Comparison of ENCODE assay signal across 27 cellular contexts in genomic region chr2:128137094-128137616, GRCh38.
"Had no signal": no experiment of that assay in that cellular context is flagged by ENCODE, and none has a peak within 500 bp of the region (broad histone marks: within the 10 kb centered on the region; RNA-seq: fewer than 3 reads in every experiment).

No MANE protein-coding gene starts in this region.

- H3K27me3 Mint-ChIP-seq: activated CD4-positive, alpha-beta memory T cell treated with anti-CD3 and anti-CD28 coated beads for 36 hours; activated CD4-positive, alpha-beta T cell treated with anti-CD3 and anti-CD28 coated beads for 36 hours; activated CD4-positive, alpha-beta T cell treated with anti-CD3 and anti-CD28 coated beads, Interleukin-2, amount 10 ng/mL, durations not matched to agents 24 days and 14 days; activated naive CD8-positive, alpha-beta T cell treated with anti-CD3 and anti-CD28 coated beads, Interleukin-2, amount 10 ng/mL, durations not matched to agents 7 days and 5 days; central memory CD8-positive, alpha-beta T cell; dendritic cell treated with granulocyte-macrophage colony-stimulating factor and Interleukin-4, amounts not matched to agents 40 ng/mL and 50 ng/mL, for 4 days had no signal

- H3K4me3 Mint-ChIP-seq: activated CD4-positive, alpha-beta memory T cell treated with anti-CD3 and anti-CD28 coated beads for 36 hours; activated CD4-positive, alpha-beta T cell treated with anti-CD3 and anti-CD28 coated beads for 36 hours; activated CD4-positive, alpha-beta T cell treated with anti-CD3 and anti-CD28 coated beads, Interleukin-2, amount 10 ng/mL, durations not matched to agents 24 days and 14 days; activated naive CD8-positive, alpha-beta T cell treated with anti-CD3 and anti-CD28 coated beads, Interleukin-2, amount 10 ng/mL, durations not matched to agents 7 days and 5 days; central memory CD8-positive, alpha-beta T cell; dendritic cell treated with granulocyte-macrophage colony-stimulating factor and Interleukin-4, amounts not matched to agents 40 ng/mL and 50 ng/mL, for 4 days had no signal

- H3K4me1 ChIP-seq: esophagus muscularis mucosa, foreskin keratinocyte, gastrocnemius medialis, heart left ventricle had no signal

- H3K27ac ChIP-seq: brain microvascular endothelial cell, coronary artery, dorsolateral prefrontal cortex, esophagus muscularis mucosa, foreskin keratinocyte, gastrocnemius medialis, heart left ventricle had no signal

- H3K9me3 Mint-ChIP-seq: activated CD4-positive, alpha-beta memory T cell treated with anti-CD3 and anti-CD28 coated beads for 36 hours; activated CD4-positive, alpha-beta T cell treated with anti-CD3 and anti-CD28 coated beads, Interleukin-2, amount 10 ng/mL, durations not matched to agents 24 days and 14 days; activated naive CD8-positive, alpha-beta T cell treated with anti-CD3 and anti-CD28 coated beads, Interleukin-2, amount 10 ng/mL, durations not matched to agents 7 days and 5 days; central memory CD8-positive, alpha-beta T cell; dendritic cell treated with granulocyte-macrophage colony-stimulating factor and Interleukin-4, amounts not matched to agents 40 ng/mL and 50 ng/mL, for 4 days had no signal

- H3K4me1 Mint-ChIP-seq: activated CD4-positive, alpha-beta T cell treated with anti-CD3 and anti-CD28 coated beads, Interleukin-2, amount 10 ng/mL, durations not matched to agents 24 days and 14 days; activated naive CD8-positive, alpha-beta T cell treated with anti-CD3 and anti-CD28 coated beads, Interleukin-2, amount 10 ng/mL, durations not matched to agents 7 days and 5 days; central memory CD8-positive, alpha-beta T cell had no signal

- H3K9me3 ChIP-seq: esophagus muscularis mucosa, gastrocnemius medialis, heart left ventricle had no signal

- H3K27ac Mint-ChIP-seq: activated CD4-positive, alpha-beta memory T cell treated with anti-CD3 and anti-CD28 coated beads for 36 hours; activated CD4-positive, alpha-beta T cell treated with anti-CD3 and anti-CD28 coated beads for 36 hours; activated CD4-positive, alpha-beta T cell treated with anti-CD3 and anti-CD28 coated beads, Interleukin-2, amount 10 ng/mL, durations not matched to agents 24 days and 14 days; activated naive CD8-positive, alpha-beta T cell treated with anti-CD3 and anti-CD28 coated beads, Interleukin-2, amount 10 ng/mL, durations not matched to agents 7 days and 5 days; dendritic cell treated with granulocyte-macrophage colony-stimulating factor and Interleukin-4, amounts not matched to agents 40 ng/mL and 50 ng/mL, for 4 days had no signal

- DNase-seq: activated CD4-positive, alpha-beta memory T cell treated with anti-CD3 and anti-CD28 coated beads for 36 hours; activated CD4-positive, alpha-beta T cell treated with anti-CD3 and anti-CD28 coated beads for 36 hours; activated CD4-positive, alpha-beta T cell treated with anti-CD3 and anti-CD28 coated beads, Interleukin-2, amount 10 ng/mL, durations not matched to agents 24 days and 14 days; activated CD4-positive, CD25-positive, alpha-beta regulatory T cell; activated CD4-positive, CD25-positive, alpha-beta regulatory T cell treated with anti-CD3 and anti-CD28 coated beads, Interleukin-2, amount 50 U/mL, for 72 hours; activated CD8-positive, alpha-beta memory T cell treated with anti-CD3 and anti-CD28 coated beads for 24 hours; activated gamma-delta T cell; activated naive CD4-positive, alpha-beta T cell; activated naive CD4-positive, alpha-beta T cell treated with anti-CD3 and anti-CD28 coated beads, Interleukin-2, amount 50 U/mL, for 16 hours; activated naive CD8-positive, alpha-beta T cell treated with anti-CD3 and anti-CD28 coated beads, Interleukin-2, amount 10 ng/mL, durations not matched to agents 7 days and 5 days; activated T-cell treated with anti-CD3 and anti-CD28 coated beads, Interleukin-2, amount 50 U/mL, for 1 hour; activated T-cell treated with anti-CD3 and anti-CD28 coated beads, Interleukin-2, amount 50 U/mL, for 48 hours; amniotic stem cell; anterior cingulate cortex; brain microvascular endothelial cell; dorsolateral prefrontal cortex; effector memory CD4-positive, alpha-beta T cell; erythroblast; foreskin keratinocyte; gastrocnemius medialis; glutamatergic neuron; heart left ventricle; T-helper 2 cell had no signal

- ATAC-seq: activated CD4-positive, alpha-beta T cell treated with anti-CD3 and anti-CD28 coated beads for 36 hours; foreskin keratinocyte; gastrocnemius medialis; heart left ventricle had no signal

- H3K4me3 ChIP-seq: coronary artery, dorsolateral prefrontal cortex, esophagus muscularis mucosa, gastrocnemius medialis, heart left ventricle had no signal

- H3K27me3 ChIP-seq: brain microvascular endothelial cell, dorsolateral prefrontal cortex, esophagus muscularis mucosa, foreskin keratinocyte, gastrocnemius medialis, heart left ventricle had no signal
